In the genomic region with DNA sequence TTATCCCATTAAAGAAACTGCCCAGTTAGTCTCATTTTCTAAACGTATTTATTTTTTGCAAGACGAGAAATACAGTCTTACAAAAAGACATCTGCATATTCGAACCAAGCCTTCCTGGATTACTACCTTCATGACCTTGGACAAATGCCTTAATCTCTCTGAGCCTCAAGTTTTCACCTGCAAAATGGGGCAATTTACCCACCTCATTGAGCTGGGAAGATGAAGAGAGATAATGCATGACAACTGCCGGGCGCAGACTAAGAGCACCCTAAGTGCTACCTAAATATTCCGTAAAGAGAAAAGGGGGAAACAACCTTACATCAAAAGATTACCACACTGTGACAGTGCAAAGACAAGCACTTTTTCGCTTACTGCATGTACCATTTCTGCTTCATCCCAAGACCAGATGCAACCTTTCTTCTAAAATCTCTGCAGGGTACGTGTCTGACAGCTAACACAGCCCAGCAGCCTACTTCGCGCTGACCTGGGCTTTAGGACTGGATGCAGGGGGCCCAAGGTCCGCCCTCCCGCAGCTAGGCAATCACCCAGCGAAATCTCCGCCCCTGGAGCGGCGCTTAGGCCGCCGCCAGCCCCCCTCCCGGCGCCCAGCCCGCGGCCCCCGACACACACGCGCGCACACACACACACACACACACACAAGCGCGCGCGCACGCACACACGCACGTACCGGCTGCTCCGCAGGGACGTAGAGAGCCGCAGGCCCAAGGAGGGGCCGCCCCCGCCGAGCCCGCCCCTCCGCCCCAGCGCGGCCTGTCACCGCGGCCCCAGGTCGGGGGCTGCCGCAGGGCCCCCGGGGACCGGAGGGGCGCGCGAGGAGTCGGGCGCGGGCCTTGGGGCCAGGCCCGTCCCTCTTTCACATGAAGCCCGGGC, we compare ENCODE assay signal across 8 cellular contexts. TPM values are rescaled to one million over a fixed set of nuclear protein-coding genes. Genes with fewer than 3 reads are reported as not detected.
DNase-seq lines count a peak whose midpoint lies in the region; ATAC-seq and TF ChIP-seq lines count a peak whose summit lies in the region.

No MANE protein-coding gene starts in this region.

- DNase-seq in GM06990 (ENCODE audit: extremely low read depth, insufficient read length) = peak; percentile 90
- peak; percentile 88 for DNase-seq in NCI-H1105 (lab: John Stamatoyannopoulos, UW)
- DNase-seq in SW 1271 (lab: John Stamatoyannopoulos, UW) = peak; percentile 53 to 65
- peak; percentile 82 for DNase-seq in activated naive CD8-positive, alpha-beta T cell treated with anti-CD3 and anti-CD28 coated beads, Interleukin-2, amount 50 U/mL, for 24 hours
- DNase-seq in heart right ventricle = peak; percentile 83 to 84
- DNase-seq in posterior cingulate gyrus = peak; percentile 62 to 98 (median 80)
- DNase-seq in type B pancreatic cell (ENCODE audit: extremely low spot score, unreplicated experiment) = peak; percentile 83

- H3K36me3 ChIP-seq in GM06990 (ENCODE audit: control insufficient read depth, insufficient read depth, low read length) = no peaks in the 10 kb centered on the region
- no peaks in the 10 kb centered on the region for H3K36me3 ChIP-seq in heart right ventricle

- peak overlapping the region; percentile 87 for H3K27ac Mint-ChIP-seq in activated naive CD8-positive, alpha-beta T cell treated with anti-CD3 and anti-CD28 coated beads, Interleukin-2, amount 50 U/mL, for 24 hours
- peak overlapping the region; percentile 95 for H3K27ac Mint-ChIP-seq in type B pancreatic cell

- H3K4me3 ChIP-seq in GM06990 (replicated peaks; ENCODE audit: low read depth, low read length) (peak overlapping the region; percentile 91), heart right ventricle (peak overlapping the region; percentile 88 to 99 (median 98))

- H3K4me1 ChIP-seq in heart right ventricle = peaks cover 0 to 72% (median 52%) of the 10 kb centered on the region in 9 donors

- H3K36me3 Mint-ChIP-seq in activated naive CD8-positive, alpha-beta T cell treated with anti-CD3 and anti-CD28 coated beads, Interleukin-2, amount 50 U/mL, for 24 hours (ENCODE audit: low read depth) = peaks cover 14% of the 10 kb centered on the region
- H3K36me3 Mint-ChIP-seq in type B pancreatic cell = peaks cover 7% of the 10 kb centered on the region

- no peaks in the 10 kb centered on the region for H3K27me3 ChIP-seq in GM06990 (replicated peaks; ENCODE audit: control insufficient read depth, insufficient read depth, low read length)
- no peaks in the 10 kb centered on the region for H3K27me3 ChIP-seq in heart right ventricle

- 0 to 1% methylated on average over 34 to 48 of the region's 58 CpGs for WGBS in heart right ventricle, 2 donors

- H3K9me3 ChIP-seq in heart right ventricle = no peaks in the 10 kb centered on the region

- TF ChIP-seq CTCF in GM06990 (IDR thresholded peaks at IDR 0.05; ENCODE audit: insufficient read depth, low read length, poor library complexity, severe bottlenecking) (no peak), heart right ventricle (IDR thresholded peaks at IDR 0.05) (no peak), type B pancreatic cell (conservative IDR thresholded peaks at IDR 0.05) (no peak)

- H3K27me3 Mint-ChIP-seq in activated naive CD8-positive, alpha-beta T cell treated with anti-CD3 and anti-CD28 coated beads, Interleukin-2, amount 50 U/mL, for 24 hours = no peaks in the 10 kb centered on the region
- H3K27me3 Mint-ChIP-seq in type B pancreatic cell = peaks cover 3% of the 10 kb centered on the region

- H3K4me3 Mint-ChIP-seq in activated naive CD8-positive, alpha-beta T cell treated with anti-CD3 and anti-CD28 coated beads, Interleukin-2, amount 50 U/mL, for 24 hours = peak overlapping the region; percentile 93
- peak overlapping the region; percentile 94 for H3K4me3 Mint-ChIP-seq in type B pancreatic cell

- H3K27ac ChIP-seq in heart right ventricle = peak overlapping the region; percentile 99 to 100 (median 100)

- intact Hi-C loops in heart right ventricle (cut with DNase I) (no loop called here), posterior cingulate gyrus (cut with DNase I) (loop anchor here (10.0 kb wide), 1 partner anchor 92 kb away; a partner anchor contains a TSS)

- ATAC-seq in HG02610 (IDR thresholded peaks at IDR 0.05; ENCODE audit: unreplicated experiment) (peak; percentile 69), heart right ventricle (peak; percentile 78 to 93 (median 88))
- ATAC-seq in activated naive CD8-positive, alpha-beta T cell treated with anti-CD3 and anti-CD28 coated beads, Interleukin-2, amount 50 U/mL, for 24 hours = peak; percentile 74

- H3K4me1 Mint-ChIP-seq in activated naive CD8-positive, alpha-beta T cell treated with anti-CD3 and anti-CD28 coated beads, Interleukin-2, amount 50 U/mL, for 24 hours = peaks cover 77% of the 10 kb centered on the region
- H3K4me1 Mint-ChIP-seq in type B pancreatic cell (ENCODE audit: unreplicated experiment) = peaks cover 37% of the 10 kb centered on the region

- no peaks in the 10 kb centered on the region for H3K9me3 Mint-ChIP-seq in activated naive CD8-positive, alpha-beta T cell treated with anti-CD3 and anti-CD28 coated beads, Interleukin-2, amount 50 U/mL, for 24 hours
- H3K9me3 Mint-ChIP-seq in type B pancreatic cell = no peaks in the 10 kb centered on the region

RNA-seq across cellular contexts. Expression of a gene that starts 0.8 kb away (rescaled TPM):
- 10 to 100 TPM; 20.8 to 30.9 (median 26.4) TPM for total RNA-seq in heart right ventricle
- 1 to 10 TPM; 2.9 to 8.8 TPM for polyA plus RNA-seq in heart right ventricle
- 30.8 and 34.5 TPM in 2 replicates for total RNA-seq in type B pancreatic cell (ENCODE audit: low replicate concordance)

RNA-seq across cellular contexts. Expression of a gene that starts 31.2 kb away (rescaled TPM):
- total RNA-seq in heart right ventricle (not detected), type B pancreatic cell (ENCODE audit: low replicate concordance) (8.9 and 18.7 TPM in 2 replicates)
- polyA plus RNA-seq in heart right ventricle = not detected

Comparison
In these comparisons a context has a peak if more than half of its experiments do, and no peak if none do; other contexts are left out.
1. Peak in every context shown above with its lines: DNase-seq, ATAC-seq, H3K4me3 ChIP-seq and H3K27ac ChIP-seq.